18 cellular contexts compared by ENCODE assay signal in genomic region chr9:86807577-86807976, GRCh38.
DNase-seq lines count a peak whose midpoint lies in the region; TF ChIP-seq lines count a peak whose summit lies in the region.
"Had no signal": no experiment of that assay in that cellular context is flagged by ENCODE, and none has a peak within 500 bp of the region (broad histone marks: within the 10 kb centered on the region; RNA-seq: fewer than 3 reads in every experiment).

No MANE protein-coding gene starts in this region.

- H3K4me1 ChIP-seq in right atrium auricular region = no peaks in the 10 kb centered on the region
- peaks cover 0 to 14% of the 10 kb centered on the region in 2 donors for H3K4me1 ChIP-seq in neuronal stem cell (ENCODE audit: control insufficient read depth in 2 of 2, insufficient read depth in 1 of 2, low read depth in 1 of 2, low read length in 2 of 2)
- H3K4me1 ChIP-seq in MM.1S (ENCODE audit: low read length) = no peaks in the 10 kb centered on the region
- H3K4me1 ChIP-seq: A549, upper lobe of left lung had no signal

- no peak overlapping the region for H3K18ac ChIP-seq in neuronal stem cell (ENCODE audit: low read length)

- H3K23ac ChIP-seq in neuronal stem cell (ENCODE audit: low read depth, low read length, poor library complexity) = no peak overlapping the region

- H4K91ac ChIP-seq in neuronal stem cell (ENCODE audit: low read depth, low read length, poor library complexity) = no peak overlapping the region

- H3K27ac ChIP-seq in right atrium auricular region (peak overlapping the region; percentile 50 to 73), neuronal stem cell (replicated peaks; ENCODE audit: low read length) (no peak overlapping the region), MM.1S (ENCODE audit: low read length) (no peak overlapping the region)
- H3K27ac ChIP-seq: A549, upper lobe of left lung had no signal

- no peak overlapping the region for H4K8ac ChIP-seq in neuronal stem cell (ENCODE audit: low read depth, low read length)

- no peak overlapping the region for H3K4me3 ChIP-seq in choroid plexus epithelial cell (ENCODE audit: low read depth, low read length)
- H3K4me3 ChIP-seq in right atrium auricular region = no peak overlapping the region
- H3K4me3 ChIP-seq in neuronal stem cell (ENCODE audit: low read length in 2 of 2) = no peak overlapping the region
- no peak overlapping the region for H3K4me3 ChIP-seq in MM.1S (ENCODE audit: low read length)
- H3K4me3 ChIP-seq: A549, upper lobe of left lung had no signal

- WGBS in neuronal stem cell (ENCODE audit: extremely low coverage in 2 of 2, insufficient read length in 2 of 2, insufficient replicate concordance in 1 of 2), 2 donors = no CpG with 5 or more reads among the region's 15 CpGs

- CTCF ChIA-PET in activated naive CD4-positive, alpha-beta T cell treated with anti-CD3 and anti-CD28 coated beads for 36 hours (lab: Charles Lee) = interaction anchor here (0.6 kb wide), 1 partner anchor 170 kb away, joined by 3 read pairs; no protein-coding TSS in a partner anchor

- intact Hi-C loops in activated naive CD4-positive, alpha-beta T cell treated with anti-CD3 and anti-CD28 coated beads for 36 hours (cut with micrococcal nuclease) = no loop called here

- H3F3A ChIP-seq in MM.1S (ENCODE audit: insufficient read depth, low read length) = no peaks in the 10 kb centered on the region

- H3K27me3 ChIP-seq in right atrium auricular region = no peaks in the 10 kb centered on the region
- peaks cover 0 to 9% (median 0%) of the 10 kb centered on the region in 3 experiments for H3K27me3 ChIP-seq in neuronal stem cell (ENCODE audit: control insufficient read depth in 3 of 3, insufficient read depth in 3 of 3, low read depth in 1 of 3, low read length in 3 of 3)
- no peaks in the 10 kb centered on the region for H3K27me3 ChIP-seq in MM.1S (replicated peaks; ENCODE audit: insufficient read depth, low read length)
- H3K27me3 ChIP-seq: upper lobe of left lung had no signal

- no peaks in the 10 kb centered on the region for H3K9me2 ChIP-seq in MM.1S (replicated peaks; ENCODE audit: insufficient read depth, low read length)

- no peak overlapping the region for H2BK120ac ChIP-seq in neuronal stem cell (ENCODE audit: low read depth, low read length)

- H2AFZ ChIP-seq in neuronal stem cell (ENCODE audit: low read length) (peak overlapping the region; percentile 87), MM.1S (ENCODE audit: low read length) (no peak overlapping the region)

- no peaks in the 10 kb centered on the region for H3K79me2 ChIP-seq in MM.1S (ENCODE audit: low read length)

- no peaks in the 10 kb centered on the region for H4K20me1 ChIP-seq in MM.1S (ENCODE audit: insufficient read depth, low read length)

- H2BK5ac ChIP-seq in neuronal stem cell (ENCODE audit: low read length) = no peak overlapping the region

- H3K9me3 Mint-ChIP-seq in activated naive CD4-positive, alpha-beta T cell treated with anti-CD3 and anti-CD28 coated beads for 36 hours = peaks cover 8% of the 10 kb centered on the region

- H2AK5ac ChIP-seq in neuronal stem cell (ENCODE audit: low read depth, low read length) = no peak overlapping the region

- H2BK12ac ChIP-seq in neuronal stem cell (ENCODE audit: low read length) = no peak overlapping the region

- peaks cover 3% of the 10 kb centered on the region for H3K27me3 Mint-ChIP-seq in activated naive CD4-positive, alpha-beta T cell treated with anti-CD3 and anti-CD28 coated beads for 36 hours (ENCODE audit: low read depth)
- H3K27me3 Mint-ChIP-seq: activated naive CD8-positive, alpha-beta T cell had no signal

- H3K79me1 ChIP-seq in neuronal stem cell (ENCODE audit: low read depth, low read length) = no peaks in the 10 kb centered on the region

- no peak overlapping the region for H3K4ac ChIP-seq in neuronal stem cell (ENCODE audit: low read length)

- no peaks in the 10 kb centered on the region for H3K36me3 ChIP-seq in right atrium auricular region
- peaks cover 0 to 7% of the 10 kb centered on the region in 2 donors for H3K36me3 ChIP-seq in neuronal stem cell (replicated peaks in 1 of 2; ENCODE audit: control insufficient read depth in 2 of 2, insufficient read depth in 2 of 2, low read length in 2 of 2)
- no peaks in the 10 kb centered on the region for H3K36me3 ChIP-seq in MM.1S (replicated peaks; ENCODE audit: insufficient read depth, low read length)
- H3K36me3 ChIP-seq: upper lobe of left lung had no signal

- H3K4me2 ChIP-seq in neuronal stem cell (ENCODE audit: insufficient read depth, low read length, poor library complexity, severe bottlenecking) (peak overlapping the region; percentile 15), MM.1S (ENCODE audit: low read depth, low read length) (no peak overlapping the region)
- H3K4me2 ChIP-seq: A549 had no signal

- no peak overlapping the region for H3K14ac ChIP-seq in neuronal stem cell (ENCODE audit: low read length)

- H3K9ac ChIP-seq in neuronal stem cell (ENCODE audit: low read depth, low read length, poor library complexity) (no peak overlapping the region), MM.1S (ENCODE audit: low read length) (no peak overlapping the region)

- H3K9me3 ChIP-seq in right atrium auricular region = no peaks in the 10 kb centered on the region
- peaks cover 0 to 10% of the 10 kb centered on the region in 2 donors for H3K9me3 ChIP-seq in neuronal stem cell (replicated peaks in 1 of 2; ENCODE audit: control insufficient read depth in 2 of 2, insufficient read depth in 1 of 2, low read depth in 1 of 2, low read length in 2 of 2)
- H3K9me3 ChIP-seq in MM.1S (replicated peaks; ENCODE audit: insufficient read depth, low read length) = no peaks in the 10 kb centered on the region
- H3K9me3 ChIP-seq: A549, upper lobe of left lung had no signal

- peak; percentile 8 for DNase-seq in AG08395 (ENCODE audit: low spot score)
- peak; percentile 30 for DNase-seq in choroid plexus epithelial cell (ENCODE audit: low read depth)
- DNase-seq in right atrium auricular region (ENCODE audit: low spot score) = peak; percentile 62
- peak; percentile 38 for DNase-seq in neuronal stem cell (ENCODE audit: low spot score)
- no peak for DNase-seq in AML-193 (lab: John Stamatoyannopoulos, UW)
- DNase-seq in MM.1S = no peak
- no peak for DNase-seq in activated naive CD4-positive, alpha-beta T cell treated with anti-CD3 and anti-CD28 coated beads for 36 hours
- DNase-seq in SW480 (ENCODE audit: low spot score) = no peak
- DNase-seq: CD8-positive, alpha-beta memory T cell; erythroblast; NCI-H2029 treated with DMSO at 0.1 percent for 48 hours; NCI-H526 treated with DMSO at 0.1 percent for 48 hours; stimulated activated CD4-positive, alpha-beta T cell treated with anti-CD3 and anti-CD28 coated beads, Interleukin-2, amount 100 ng/mL, for 48 hours; upper lobe of left lung had no signal

- no peak overlapping the region for H2BK15ac ChIP-seq in neuronal stem cell (ENCODE audit: low read length)

- no peaks in the 10 kb centered on the region for H3K36me3 Mint-ChIP-seq in activated naive CD4-positive, alpha-beta T cell treated with anti-CD3 and anti-CD28 coated beads for 36 hours (ENCODE audit: low read depth)
- H3K36me3 Mint-ChIP-seq: activated naive CD8-positive, alpha-beta T cell; CD8-positive, alpha-beta memory T cell had no signal

- no peaks in the 10 kb centered on the region for H3K4me1 Mint-ChIP-seq in activated naive CD4-positive, alpha-beta T cell treated with anti-CD3 and anti-CD28 coated beads for 36 hours (ENCODE audit: low read depth)
- H3K4me1 Mint-ChIP-seq: CD8-positive, alpha-beta memory T cell had no signal

- no peak overlapping the region for H3K4me3 Mint-ChIP-seq in activated naive CD4-positive, alpha-beta T cell treated with anti-CD3 and anti-CD28 coated beads for 36 hours
- H3K4me3 Mint-ChIP-seq: activated naive CD8-positive, alpha-beta T cell; CD8-positive, alpha-beta memory T cell; T-helper 1 cell treated with Interleukin-12 subunit alpha and Interleukin-12 subunit beta and Interleukin-4 antibody, amounts not matched to agents 30 μg/mL and 1 μg/mL, for 36 hours had no signal

- no peak for TF ChIP-seq CTCF in choroid plexus epithelial cell (conservative IDR thresholded peaks at IDR 0.05; ENCODE audit: low read depth, low read length)
- no peak for TF ChIP-seq CTCF in right atrium auricular region (IDR thresholded peaks at IDR 0.05)
- no peak for TF ChIP-seq CTCF in MM.1S (IDR thresholded peaks at IDR 0.05; ENCODE audit: low read length)

- no peak overlapping the region for H3K27ac Mint-ChIP-seq in activated naive CD4-positive, alpha-beta T cell treated with anti-CD3 and anti-CD28 coated beads for 36 hours
- H3K27ac Mint-ChIP-seq: activated naive CD8-positive, alpha-beta T cell; CD8-positive, alpha-beta memory T cell; progenitor cell of endocrine pancreas; T-helper 1 cell treated with Interleukin-12 subunit alpha and Interleukin-12 subunit beta and Interleukin-4 antibody, amounts not matched to agents 30 μg/mL and 1 μg/mL, for 36 hours had no signal

Comparison
In these comparisons a context has a peak if more than half of its experiments do, and no peak if none do; other contexts are left out.
1. DNase-seq: peak in AG08395 (single experiment), choroid plexus epithelial cell (single experiment), right atrium auricular region (single experiment) and neuronal stem cell (single experiment); none in AML-193 (0 of 2), MM.1S (single experiment), activated naive CD4-positive, alpha-beta T cell treated with anti-CD3 and anti-CD28 coated beads for 36 hours (single experiment) and SW480 (single experiment).
2. H3K27ac ChIP-seq: peak in right atrium auricular region (2 of 2); none in neuronal stem cell (single experiment) and MM.1S (single experiment).